ENCODE assay signal across 8 cellular contexts in the genomic region with DNA sequence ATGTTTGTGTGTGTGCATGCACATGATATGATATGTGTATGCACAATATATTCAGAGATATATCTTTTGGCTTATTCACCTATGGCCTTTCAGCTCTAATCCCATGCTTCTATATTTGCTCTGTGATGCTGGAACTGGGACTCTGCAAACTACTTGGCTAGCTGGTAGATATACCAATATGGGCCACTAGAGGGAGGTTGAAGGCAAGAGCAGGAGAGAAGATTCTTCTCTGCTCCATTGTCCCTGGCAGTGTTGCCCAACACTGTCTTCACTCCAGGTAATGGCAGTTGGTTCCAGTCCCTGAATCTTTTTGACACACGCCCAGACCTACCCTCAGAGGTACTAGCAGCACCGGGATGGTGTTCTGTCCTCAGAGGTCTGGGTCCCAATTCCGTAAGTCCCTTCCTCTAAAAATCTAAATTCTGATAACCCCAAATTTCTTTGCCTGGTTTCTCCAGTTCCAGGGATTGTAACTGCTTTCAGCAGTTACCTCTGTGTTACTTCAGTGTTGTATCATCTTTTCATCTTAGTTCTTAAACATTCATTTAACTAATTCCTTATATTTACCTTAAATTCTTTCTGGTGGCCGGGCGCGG. TPM values are rescaled to one million over a fixed set of nuclear protein-coding genes. Genes with fewer than 3 reads are reported as not detected.
DNase-seq lines count a peak whose midpoint lies in the region; ATAC-seq and TF ChIP-seq lines count a peak whose summit lies in the region.

No MANE protein-coding gene starts in this region.

- H2AFZ ChIP-seq in PC-3 (ENCODE audit: low read length) (0 out of 2 replicates have a peak overlapping the region, but pooled peaks have one; percentile 7), hepatocyte (no peak overlapping the region)

- no peaks in the 10 kb centered on the region for H4K20me1 ChIP-seq in PC-3 (ENCODE audit: low read length)
- no peaks in the 10 kb centered on the region for H4K20me1 ChIP-seq in hepatocyte (ENCODE audit: insufficient read depth, poor library complexity, severe bottlenecking)

- POLR2A ChIA-PET in PC-3 (lab: Charles Lee; ENCODE audit: unreplicated experiment) = interaction anchor here (0.5 kb wide), 1 partner anchor 781 kb away, joined by 5 read pairs; no protein-coding TSS in a partner anchor

- TF ChIP-seq CTCF in PC-3 (conservative IDR thresholded peaks at IDR 0.05; ENCODE audit: low read depth, low read length) = peak; percentile 90
- peak; percentile 49 to 65 (median 55) for TF ChIP-seq CTCF in ascending aorta (IDR thresholded peaks at IDR 0.05)
- peak; percentile 64 for TF ChIP-seq CTCF in hepatocyte (IDR thresholded peaks at IDR 0.05; ENCODE audit: poor library complexity)
- TF ChIP-seq CTCF in spleen (IDR thresholded peaks at IDR 0.05 in 8 of 11, conservative IDR thresholded peaks at IDR 0.05 in 3 of 11) = peak; percentile 30 to 79 (median 72)

- no peak overlapping the region for H3K27ac ChIP-seq in PC-3 (ENCODE audit: low read length)
- no peak overlapping the region for H3K27ac ChIP-seq in ascending aorta
- H3K27ac ChIP-seq in hepatocyte = no peak overlapping the region
- no peak overlapping the region for H3K27ac ChIP-seq in spleen

- intact Hi-C loops in PC-3 (cut with micrococcal nuclease) (loop anchor here (5.0 kb wide), 1 partner anchor 252 kb away; no protein-coding TSS in a partner anchor), ascending aorta (cut with DNase I) (no loop called here), spleen (cut with DNase I; ENCODE audit: low total_unique reads) (no loop called here)

- ATAC-seq in GM19395 (IDR thresholded peaks at IDR 0.05; ENCODE audit: unreplicated experiment) (peak; percentile 82), PC-3 (peak; percentile 100), GM21360 (IDR thresholded peaks at IDR 0.05; ENCODE audit: unreplicated experiment) (no peak)

- WGBS in hepatocyte (ENCODE audit: low lambda C conversion rate, missing lambda C conversion rate) = 73% methylated on average over 6 of the region's 6 CpGs
- WGBS in spleen, 5 donors = 57 to 68% (median 58%) methylated on average over 5 to 6 of the region's 6 CpGs

- H3K9me2 ChIP-seq in PC-3 (replicated peaks; ENCODE audit: low read length) (no peaks in the 10 kb centered on the region), hepatocyte (replicated peaks; ENCODE audit: insufficient read depth) (no peaks in the 10 kb centered on the region)

- DNase-seq in DMS79 (lab: John Stamatoyannopoulos, UW) = peak; percentile 9
- peak; percentile 84 for DNase-seq in HuH-7 (ENCODE audit: low spot score)
- DNase-seq in PC-3 = peak; percentile 86
- DNase-seq in ascending aorta (ENCODE audit: low spot score in 2 of 2) = no peak
- DNase-seq in hepatocyte (ENCODE audit: low spot score) = peak; percentile 80
- no peak for DNase-seq in spleen

- H3K9ac ChIP-seq in PC-3 (ENCODE audit: low read length) = no peak overlapping the region

- no peaks in the 10 kb centered on the region for H3F3A ChIP-seq in PC-3 (ENCODE audit: low read length, unreplicated experiment)

- no peak for TF ChIP-seq POLR2A in spleen (IDR thresholded peaks at IDR 0.05)

- H3K4me2 ChIP-seq in PC-3 (ENCODE audit: low read length) (no peak overlapping the region), hepatocyte (no peak overlapping the region)

- H3K4me1 ChIP-seq in PC-3 (ENCODE audit: insufficient read depth, low read length) = no peaks in the 10 kb centered on the region
- H3K4me1 ChIP-seq in ascending aorta = no peaks in the 10 kb centered on the region
- H3K4me1 ChIP-seq in hepatocyte (ENCODE audit: insufficient read depth) = no peaks in the 10 kb centered on the region
- no peaks in the 10 kb centered on the region for H3K4me1 ChIP-seq in spleen

- no peaks in the 10 kb centered on the region for H3K9me3 ChIP-seq in PC-3 (ENCODE audit: low read length)
- no peaks in the 10 kb centered on the region for H3K9me3 ChIP-seq in ascending aorta
- no peaks in the 10 kb centered on the region for H3K9me3 ChIP-seq in hepatocyte (ENCODE audit: low read depth)
- H3K9me3 ChIP-seq in spleen = no peaks in the 10 kb centered on the region

- H3K36me3 ChIP-seq in PC-3 (ENCODE audit: low read depth, low read length) = no peaks in the 10 kb centered on the region
- no peaks in the 10 kb centered on the region for H3K36me3 ChIP-seq in ascending aorta
- no peaks in the 10 kb centered on the region for H3K36me3 ChIP-seq in hepatocyte (replicated peaks; ENCODE audit: insufficient read depth, low read depth)
- H3K36me3 ChIP-seq in spleen = no peaks in the 10 kb centered on the region

- H3K27me3 ChIP-seq in PC-3 (ENCODE audit: low read length) (no peaks in the 10 kb centered on the region), ascending aorta (no peaks in the 10 kb centered on the region), hepatocyte (no peaks in the 10 kb centered on the region), spleen (replicated peaks in 1 of 7) (no peaks in the 10 kb centered on the region)

- CTCF ChIA-PET in PC-3 (lab: Charles Lee) = interaction anchor here (0.6 kb wide), 1 partner anchor 16 kb away, joined by 8 read pairs; a partner anchor contains a TSS

- no TSS peak for BruUV-seq in PC-3 (replicated peaks; lab: Mats Ljungman, UMichigan)

- H3K4me3 ChIP-seq in PC-3 (ENCODE audit: low read length) (no peak overlapping the region), ascending aorta (no peak overlapping the region), hepatocyte (no peak overlapping the region), spleen (no peak overlapping the region)

- no peaks in the 10 kb centered on the region for H3K79me2 ChIP-seq in PC-3 (ENCODE audit: low read length)
- no peaks in the 10 kb centered on the region for H3K79me2 ChIP-seq in hepatocyte

RNA-seq across cellular contexts. Expression of a gene that starts 44.7 kb away (rescaled TPM):
- total RNA-seq in PC-3 (2014; rRNA removed) = 63.8 and 87.2 TPM in 2 replicates
- total RNA-seq in ascending aorta = 1.6 TPM
- total RNA-seq in hepatocyte = 19.1 and 21.5 TPM in 2 replicates
- polyA plus RNA-seq in hepatocyte = 9.0 and 11.8 TPM in 2 replicates
- total RNA-seq in spleen = 10 to 100 TPM; 12.2 to 27.9 (median 14.8) TPM
- polyA plus RNA-seq in spleen = 1 to 10 TPM; 5.1 to 7.7 (median 7.4) TPM

Comparison
In these comparisons a context has a peak if more than half of its experiments do, and no peak if none do; other contexts are left out.
1. DNase-seq: peak in DMS79 (single experiment), HuH-7 (single experiment), PC-3 (single experiment) and hepatocyte (single experiment); none in ascending aorta (0 of 2) and spleen (single experiment).
2. Peak in every context shown above with its lines, with median percentiles within 50 percentile points of each other: CTCF ChIP-seq.